3 cellular contexts compared by ENCODE assay signal in genomic region chr1:31820196-31820595, GRCh38. TPM values are rescaled to one million over a fixed set of nuclear protein-coding genes. Genes with fewer than 3 reads are reported as not detected.
"Had no signal": no experiment of that assay in that cellular context is flagged by ENCODE, and none has a peak within 500 bp of the region (broad histone marks: within the 10 kb centered on the region; RNA-seq: fewer than 3 reads in every experiment).

No MANE protein-coding gene starts in this region.

RNA-seq across cellular contexts. Expression of gene SPOCD1, which starts 4.4 kb away (rescaled TPM):
- total RNA-seq: cerebellum; T-cell; T-helper 2 cell treated with Interferon-gamma antibody and Interleukin-4, amounts not matched to agents 100 ng/mL and 5 ng/mL, for 36 hours had no signal
